ENCODE assay signal across 1 cellular context in genomic region chr2:74413001-74413698, GRCh38.
TF ChIP-seq lines count a peak whose summit lies in the region.

No MANE protein-coding gene starts in this region.

TF ChIP-seq in HepG2, 621 proteins besides CTCF, POLR2A, EP300 and RAD21 (continued from another document and continues in another):
- TF ChIP-seq AKNA (CRISPR knock-in tag; IDR thresholded peaks at IDR 0.05; ENCODE audit: borderline replicate concordance) = no peak
- TF ChIP-seq RFXAP (CRISPR knock-in tag; IDR thresholded peaks at IDR 0.05; ENCODE audit: borderline replicate concordance) = no peak
- no peak for TF ChIP-seq ATF4 (CRISPR knock-in tag; IDR thresholded peaks at IDR 0.05)
- no peak for TF ChIP-seq MAFK (conservative IDR thresholded peaks at IDR 0.05 in 1 of 2, IDR thresholded peaks at IDR 0.05 in 1 of 2; ENCODE audit: low read length in 2 of 2)
- TF ChIP-seq HES4 (CRISPR knock-in tag; IDR thresholded peaks at IDR 0.05; ENCODE audit: borderline replicate concordance) = 0 out of 2 replicates have a peak, but pooled peaks have one; percentile 55
- TF ChIP-seq SPEN (CRISPR knock-in tag; IDR thresholded peaks at IDR 0.05; ENCODE audit: low read depth) = peak; percentile 64; the same call in 1 of the 2 replicates
- TF ChIP-seq YEATS2 (CRISPR knock-in tag; IDR thresholded peaks at IDR 0.05; ENCODE audit: borderline replicate concordance) = peak; percentile 41; the same call in 1 of the 2 replicates
- no peak for TF ChIP-seq ZNF703 (CRISPR knock-in tag; IDR thresholded peaks at IDR 0.05; ENCODE audit: borderline replicate concordance)
- no peak for TF ChIP-seq ZNF724P (CRISPR knock-in tag; IDR thresholded peaks at IDR 0.05; ENCODE audit: borderline replicate concordance)
- TF ChIP-seq ATRX (CRISPR knock-in tag; IDR thresholded peaks at IDR 0.05; ENCODE audit: borderline replicate concordance) = no peak
- TF ChIP-seq ZNF816 (CRISPR knock-in tag; IDR thresholded peaks at IDR 0.05; ENCODE audit: borderline replicate concordance) = no peak
- no peak for TF ChIP-seq ISX (CRISPR knock-in tag; conservative IDR thresholded peaks at IDR 0.05)
- TF ChIP-seq SMAD1 (CRISPR knock-in tag; IDR thresholded peaks at IDR 0.05; ENCODE audit: borderline replicate concordance, low read depth) = peak; percentile 62; the same call in 1 of the 2 replicates
- TF ChIP-seq ZNF737 (CRISPR knock-in tag; IDR thresholded peaks at IDR 0.05; ENCODE audit: borderline replicate concordance) = no peak
- TF ChIP-seq ZNF784 (CRISPR knock-in tag; IDR thresholded peaks at IDR 0.05; ENCODE audit: borderline replicate concordance) = 0 out of 2 replicates have a peak, but pooled peaks have one; percentile 32
- no peak for TF ChIP-seq KMT2A (CRISPR knock-in tag; IDR thresholded peaks at IDR 0.05)
- TF ChIP-seq, protein P1, sequence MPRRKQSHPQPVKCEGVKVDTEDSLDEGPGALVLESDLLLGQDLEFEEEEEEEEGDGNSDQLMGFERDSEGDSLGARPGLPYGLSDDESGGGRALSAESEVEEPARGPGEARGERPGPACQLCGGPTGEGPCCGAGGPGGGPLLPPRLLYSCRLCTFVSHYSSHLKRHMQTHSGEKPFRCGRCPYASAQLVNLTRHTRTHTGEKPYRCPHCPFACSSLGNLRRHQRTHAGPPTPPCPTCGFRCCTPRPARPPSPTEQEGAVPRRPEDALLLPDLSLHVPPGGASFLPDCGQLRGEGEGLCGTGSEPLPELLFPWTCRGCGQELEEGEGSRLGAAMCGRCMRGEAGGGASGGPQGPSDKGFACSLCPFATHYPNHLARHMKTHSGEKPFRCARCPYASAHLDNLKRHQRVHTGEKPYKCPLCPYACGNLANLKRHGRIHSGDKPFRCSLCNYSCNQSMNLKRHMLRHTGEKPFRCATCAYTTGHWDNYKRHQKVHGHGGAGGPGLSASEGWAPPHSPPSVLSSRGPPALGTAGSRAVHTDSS (CRISPR knock-in tag; conservative IDR thresholded peaks at IDR 0.05) = no peak
- TF ChIP-seq, protein P2, sequence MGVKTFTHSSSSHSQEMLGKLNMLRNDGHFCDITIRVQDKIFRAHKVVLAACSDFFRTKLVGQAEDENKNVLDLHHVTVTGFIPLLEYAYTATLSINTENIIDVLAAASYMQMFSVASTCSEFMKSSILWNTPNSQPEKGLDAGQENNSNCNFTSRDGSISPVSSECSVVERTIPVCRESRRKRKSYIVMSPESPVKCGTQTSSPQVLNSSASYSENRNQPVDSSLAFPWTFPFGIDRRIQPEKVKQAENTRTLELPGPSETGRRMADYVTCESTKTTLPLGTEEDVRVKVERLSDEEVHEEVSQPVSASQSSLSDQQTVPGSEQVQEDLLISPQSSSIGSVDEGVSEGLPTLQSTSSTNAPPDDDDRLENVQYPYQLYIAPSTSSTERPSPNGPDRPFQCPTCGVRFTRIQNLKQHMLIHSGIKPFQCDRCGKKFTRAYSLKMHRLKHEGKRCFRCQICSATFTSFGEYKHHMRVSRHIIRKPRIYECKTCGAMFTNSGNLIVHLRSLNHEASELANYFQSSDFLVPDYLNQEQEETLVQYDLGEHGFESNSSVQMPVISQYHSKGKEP (CRISPR knock-in tag; IDR thresholded peaks at IDR 0.05) = no peak
- TF ChIP-seq, protein P3, sequence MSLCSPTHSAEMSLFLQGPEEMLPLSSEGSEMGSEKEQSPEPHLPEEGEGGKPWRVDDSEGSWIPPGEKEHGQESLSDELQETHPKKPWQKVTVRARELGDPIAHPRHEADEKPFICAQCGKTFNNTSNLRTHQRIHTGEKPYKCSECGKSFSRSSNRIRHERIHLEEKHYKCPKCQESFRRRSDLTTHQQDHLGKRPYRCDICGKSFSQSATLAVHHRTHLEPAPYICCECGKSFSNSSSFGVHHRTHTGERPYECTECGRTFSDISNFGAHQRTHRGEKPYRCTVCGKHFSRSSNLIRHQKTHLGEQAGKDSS (CRISPR knock-in tag; IDR thresholded peaks at IDR 0.05; ENCODE audit: borderline replicate concordance, low read depth) = no peak
- TF ChIP-seq, protein P4, sequence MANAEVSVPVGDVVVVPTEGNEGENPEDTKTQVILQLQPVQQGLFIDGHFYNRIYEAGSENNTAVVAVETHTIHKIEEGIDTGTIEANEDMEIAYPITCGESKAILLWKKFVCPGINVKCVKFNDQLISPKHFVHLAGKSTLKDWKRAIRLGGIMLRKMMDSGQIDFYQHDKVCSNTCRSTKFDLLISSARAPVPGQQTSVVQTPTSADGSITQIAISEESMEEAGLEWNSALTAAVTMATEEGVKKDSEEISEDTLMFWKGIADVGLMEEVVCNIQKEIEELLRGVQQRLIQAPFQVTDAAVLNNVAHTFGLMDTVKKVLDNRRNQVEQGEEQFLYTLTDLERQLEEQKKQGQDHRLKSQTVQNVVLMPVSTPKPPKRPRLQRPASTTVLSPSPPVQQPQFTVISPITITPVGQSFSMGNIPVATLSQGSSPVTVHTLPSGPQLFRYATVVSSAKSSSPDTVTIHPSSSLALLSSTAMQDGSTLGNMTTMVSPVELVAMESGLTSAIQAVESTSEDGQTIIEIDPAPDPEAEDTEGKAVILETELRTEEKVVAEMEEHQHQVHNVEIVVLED (CRISPR knock-in tag; IDR thresholded peaks at IDR 0.05; ENCODE audit: borderline replicate concordance) = no peak
- peak; percentile 26; the same call in 1 of the 2 replicates for TF ChIP-seq ZNF761 (CRISPR knock-in tag; conservative IDR thresholded peaks at IDR 0.05)
- peak; percentile 52 for TF ChIP-seq ZNF574 (CRISPR knock-in tag; IDR thresholded peaks at IDR 0.05)
- TF ChIP-seq HNF1A (IDR thresholded peaks at IDR 0.05; ENCODE audit: low read depth) = peak; percentile 8; the same call in 1 of the 2 replicates
- TF ChIP-seq HNF1A (CRISPR knock-in tag; IDR thresholded peaks at IDR 0.05; ENCODE audit: borderline replicate concordance) = no peak
- no peak for TF ChIP-seq SMC3 (IDR thresholded peaks at IDR 0.05; ENCODE audit: low read length)
- no peak for TF ChIP-seq TEAD2 (CRISPR knock-in tag; IDR thresholded peaks at IDR 0.05)
- no peak for TF ChIP-seq ZNF629 (CRISPR knock-in tag; conservative IDR thresholded peaks at IDR 0.05)
- TF ChIP-seq FOXA1 (IDR thresholded peaks at IDR 0.05) = no peak
- TF ChIP-seq FOXA1 (CRISPR knock-in tag; IDR thresholded peaks at IDR 0.05) = peak; percentile 21; the same call in 1 of the 2 replicates
- TF ChIP-seq PAF1 (CRISPR knock-in tag; IDR thresholded peaks at IDR 0.05) = no peak
- no peak for TF ChIP-seq REPIN1 (CRISPR knock-in tag; IDR thresholded peaks at IDR 0.05; ENCODE audit: borderline replicate concordance, low read depth)
- TF ChIP-seq ZBTB7B (CRISPR knock-in tag; IDR thresholded peaks at IDR 0.05) = no peak
- TF ChIP-seq HOXA5 (CRISPR knock-in tag; IDR thresholded peaks at IDR 0.05) = no peak; the same call in 1 of the 2 replicates
- peak; percentile 38 for TF ChIP-seq ASH2L (IDR thresholded peaks at IDR 0.05; ENCODE audit: insufficient read length, low read depth, low read length)
- TF ChIP-seq NONO (IDR thresholded peaks at IDR 0.05) = no peak
- TF ChIP-seq NONO (CRISPR knock-in tag; conservative IDR thresholded peaks at IDR 0.05) = no peak
- no peak for TF ChIP-seq U2AF2 (IDR thresholded peaks at IDR 0.05; ENCODE audit: low read depth, low read length)
- TF ChIP-seq MYC (CRISPR knock-in tag; IDR thresholded peaks at IDR 0.05; ENCODE audit: borderline replicate concordance) = peak; percentile 24; the same call in 1 of the 2 replicates
